In the genomic region with DNA sequence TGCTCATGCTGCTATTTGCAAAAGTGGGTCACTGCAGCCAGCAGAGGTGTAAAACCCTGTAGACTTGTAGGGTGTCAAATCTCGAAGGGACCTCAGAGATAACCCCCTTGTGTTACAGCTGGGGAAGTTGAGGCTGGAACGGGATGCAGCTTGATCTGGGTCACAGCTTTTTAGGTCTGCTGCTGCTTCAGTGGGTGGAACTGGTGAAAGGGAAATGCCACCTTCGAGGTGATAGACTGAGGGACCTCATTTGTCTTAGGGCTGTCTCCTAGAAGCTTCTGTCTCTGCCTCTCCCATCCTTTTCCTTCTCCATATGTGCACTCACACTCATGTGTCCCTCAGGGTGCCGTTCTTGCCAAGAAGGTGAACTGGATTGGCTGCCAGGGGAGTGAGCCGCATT, we compare ENCODE assay signal across 20 cellular contexts. TPM values are rescaled to one million over a fixed set of nuclear protein-coding genes. Genes with fewer than 3 reads are reported as not detected.
A peak's percentile ranks its signal among the peaks of the same experiment; 100 is the strongest.
DNase-seq lines count a peak whose midpoint lies in the region; ATAC-seq, FAIRE-seq and TF ChIP-seq lines count a peak whose summit lies in the region.
"Had no signal": no experiment of that assay in that cellular context is flagged by ENCODE, and none has a peak within 500 bp of the region (broad histone marks: within the 10 kb centered on the region; RNA-seq: fewer than 3 reads in every experiment).

No MANE protein-coding gene starts in this region.

- peak overlapping the region; percentile 26 for H3K9ac ChIP-seq in BLaER1
- no peak overlapping the region for H3K9ac ChIP-seq in neuronal stem cell (ENCODE audit: low read depth, low read length, poor library complexity)

- POLR2A ChIA-PET in AG04450 (lab: Yijun Ruan, JAX) = interaction anchor here (0.7 kb wide), 1 partner anchor 64 kb away, joined by 3 read pairs; no protein-coding TSS in a partner anchor

- DNase-seq in AG04450 (ENCODE audit: low read depth, low spot score) (no peak), bronchial epithelial cell (ENCODE audit: low read depth) (no peak), neuronal stem cell (ENCODE audit: low spot score) (no peak), endothelial cell (ENCODE audit: low spot score) (no peak)
- DNase-seq: CD4-positive, CD25-positive, alpha-beta regulatory T cell; COR-L47; DMS153; DMS79 treated with DMSO at 0.1 percent for 48 hours; EL; GOT3; H9 had no signal

- H2AFZ ChIP-seq in neuronal stem cell (ENCODE audit: low read length) = no peak overlapping the region

- CTCF ChIA-PET in AG04450 (lab: Charles Lee) = interaction anchor here (1.0 to 2.2 kb wide), 2 partner anchors 10 to 242 kb away, joined by 3 to 8 read pairs; no protein-coding TSS in a partner anchor

- H3K18ac ChIP-seq in neuronal stem cell (ENCODE audit: low read length) = no peak overlapping the region

- peaks cover 91% of the 10 kb centered on the region for H3K4me1 ChIP-seq in BLaER1
- H3K4me1 ChIP-seq in neuronal stem cell (ENCODE audit: control insufficient read depth in 2 of 2, insufficient read depth in 1 of 2, low read depth in 1 of 2, low read length in 2 of 2) = peaks cover 0 to 1% of the 10 kb centered on the region in 2 donors
- H3K4me1 ChIP-seq: A549 had no signal

- peak overlapping the region; percentile 85 for H3K4me2 ChIP-seq in BLaER1
- no peak overlapping the region for H3K4me2 ChIP-seq in neuronal stem cell (ENCODE audit: insufficient read depth, low read length, poor library complexity, severe bottlenecking)
- H3K4me2 ChIP-seq: A549 had no signal

- no peak overlapping the region for H3K23ac ChIP-seq in neuronal stem cell (ENCODE audit: low read depth, low read length, poor library complexity)

- no peaks in the 10 kb centered on the region for H4K20me1 ChIP-seq in BLaER1

- H3K4me3 ChIP-seq in AG04450 (ENCODE audit: low read depth, low read length) (no peak overlapping the region), BLaER1 (no peak overlapping the region; the same call in 1 of the 2 replicates), bronchial epithelial cell (ENCODE audit: low read depth, low read length) (no peak overlapping the region), neuronal stem cell (ENCODE audit: low read length in 2 of 2) (no peak overlapping the region)
- H3K4me3 ChIP-seq: A549 had no signal

- TF ChIP-seq CTCF in AG04450 (IDR thresholded peaks at IDR 0.05; ENCODE audit: low read depth, low read length) (no peak), bronchial epithelial cell (IDR thresholded peaks at IDR 0.05; ENCODE audit: insufficient read depth, low read length, severe bottlenecking) (no peak), endothelial cell (IDR thresholded peaks at IDR 0.05; ENCODE audit: unreplicated experiment) (no peak)

- no peaks in the 10 kb centered on the region for H3K27me3 ChIP-seq in AG04450 (ENCODE audit: control insufficient read depth, insufficient read depth, low read length)
- H3K27me3 ChIP-seq in BLaER1 = no peaks in the 10 kb centered on the region
- H3K27me3 ChIP-seq in bronchial epithelial cell (ENCODE audit: control insufficient read depth, insufficient read depth, low read length) = no peaks in the 10 kb centered on the region
- H3K27me3 ChIP-seq in neuronal stem cell (ENCODE audit: control insufficient read depth in 3 of 3, insufficient read depth in 3 of 3, low read depth in 1 of 3, low read length in 3 of 3) = no peaks in the 10 kb centered on the region

- peaks cover 30% of the 10 kb centered on the region for H3K36me3 Mint-ChIP-seq in endothelial cell (ENCODE audit: low read depth, unreplicated experiment)

- H3K36me3 ChIP-seq in BLaER1 (peaks cover 32% of the 10 kb centered on the region), bronchial epithelial cell (ENCODE audit: control insufficient read depth, insufficient read depth, low read length) (peaks cover 55% of the 10 kb centered on the region), neuronal stem cell (replicated peaks in 1 of 2; ENCODE audit: control insufficient read depth in 2 of 2, insufficient read depth in 2 of 2, low read length in 2 of 2) (peaks cover 14 to 32% of the 10 kb centered on the region in 2 donors)

- FAIRE-seq in bronchial epithelial cell (lab: Jason Lieb, UNC) = peak; percentile 66
- FAIRE-seq: A549, G401.6, GM12891, GM19239, HepG2, HTR-8/SVneo had no signal

- H3K9me3 ChIP-seq in AG04450 (ENCODE audit: control insufficient read depth, insufficient read depth, low read length) = no peaks in the 10 kb centered on the region; the same call in 1 of the 2 replicates
- no peaks in the 10 kb centered on the region for H3K9me3 ChIP-seq in BLaER1
- no peaks in the 10 kb centered on the region for H3K9me3 ChIP-seq in neuronal stem cell (replicated peaks in 1 of 2; ENCODE audit: control insufficient read depth in 2 of 2, insufficient read depth in 1 of 2, low read depth in 1 of 2, low read length in 2 of 2)
- H3K9me3 ChIP-seq: A549 had no signal

- no peak overlapping the region for H3K14ac ChIP-seq in neuronal stem cell (ENCODE audit: low read length)

- no peak overlapping the region for H2BK12ac ChIP-seq in neuronal stem cell (ENCODE audit: low read length)

- H4K91ac ChIP-seq in neuronal stem cell (ENCODE audit: low read depth, low read length, poor library complexity) = no peak overlapping the region

- no peak overlapping the region for H2BK15ac ChIP-seq in neuronal stem cell (ENCODE audit: low read length)

- no peak overlapping the region for H2AK5ac ChIP-seq in neuronal stem cell (ENCODE audit: low read depth, low read length)

- WGBS in neuronal stem cell (ENCODE audit: extremely low coverage in 2 of 2, insufficient read length in 2 of 2, insufficient replicate concordance in 1 of 2), 2 donors = no CpG with 5 or more reads among the region's 5 CpGs

- H3K4ac ChIP-seq in neuronal stem cell (ENCODE audit: low read length) = no peak overlapping the region

- H2BK5ac ChIP-seq in neuronal stem cell (ENCODE audit: low read length) = peak overlapping the region; percentile 69

- ATAC-seq in HG02610 (IDR thresholded peaks at IDR 0.05; ENCODE audit: unreplicated experiment) (no peak), HG02884 (IDR thresholded peaks at IDR 0.05; ENCODE audit: unreplicated experiment) (no peak)
- ATAC-seq: A549, HepG2 had no signal

- H3K27ac Mint-ChIP-seq in endothelial cell (ENCODE audit: unreplicated experiment) = no peak overlapping the region
- H3K27ac Mint-ChIP-seq: CD4-positive, CD25-positive, alpha-beta regulatory T cell; H9 had no signal

- no peaks in the 10 kb centered on the region for H3K79me1 ChIP-seq in neuronal stem cell (ENCODE audit: low read depth, low read length)

- H2BK120ac ChIP-seq in neuronal stem cell (ENCODE audit: low read depth, low read length) = no peak overlapping the region

- H4K8ac ChIP-seq in neuronal stem cell (ENCODE audit: low read depth, low read length) = no peak overlapping the region

- H3K4me3 Mint-ChIP-seq in endothelial cell (ENCODE audit: unreplicated experiment) = no peak overlapping the region
- H3K4me3 Mint-ChIP-seq: CD4-positive, CD25-positive, alpha-beta regulatory T cell; H9 had no signal

- H3K4me1 Mint-ChIP-seq in endothelial cell (ENCODE audit: unreplicated experiment) = peaks cover 32% of the 10 kb centered on the region

- H3K27me3 Mint-ChIP-seq in endothelial cell (ENCODE audit: unreplicated experiment) = peaks cover 17% of the 10 kb centered on the region
- H3K27me3 Mint-ChIP-seq: CD4-positive, CD25-positive, alpha-beta regulatory T cell had no signal

- H3K9me3 Mint-ChIP-seq in endothelial cell (ENCODE audit: unreplicated experiment) = no peaks in the 10 kb centered on the region
- H3K9me3 Mint-ChIP-seq: CD4-positive, CD25-positive, alpha-beta regulatory T cell; H9 had no signal

- H3K27ac ChIP-seq in AG04450 (ENCODE audit: low read depth, low read length) (peak overlapping the region; percentile 11), BLaER1 (peak overlapping the region; percentile 95), neuronal stem cell (replicated peaks; ENCODE audit: low read length) (no peak overlapping the region)
- H3K27ac ChIP-seq: A549 had no signal

RNA-seq across cellular contexts. Expression of a gene that starts 35.4 kb away (rescaled TPM):
- 1,269 and 1,338 TPM in 2 replicates for polyA plus RNA-seq in AG04450 (2011; rRNA removed)
- polyA minus RNA-seq in AG04450 (2011; rRNA and poly(A)+ RNA removed) = 337 and 391 TPM in 2 replicates
- total RNA-seq in bronchial epithelial cell = 134 and 196 TPM in 2 replicates
- 31.6 TPM for polyA plus RNA-seq in neuronal stem cell (2013, experiment 1 of 2)
- polyA plus RNA-seq in neuronal stem cell (2013, experiment 2 of 2) = 30.8 TPM
- 199 TPM for total RNA-seq in endothelial cell (ENCODE audit: unreplicated experiment)

RNA-seq across cellular contexts. Expression of a gene that starts 40.0 kb away (rescaled TPM):
- polyA plus RNA-seq in AG04450 (2011; rRNA removed) = 0.10 and 0.11 TPM in 2 replicates
- 0.14 and 0.17 TPM in 2 replicates for polyA minus RNA-seq in AG04450 (2011; rRNA and poly(A)+ RNA removed)
- total RNA-seq in bronchial epithelial cell = under 0.01 TPM in 2 replicates
- 0.06 TPM for polyA plus RNA-seq in neuronal stem cell (2013, experiment 1 of 2)
- polyA plus RNA-seq in neuronal stem cell (2013, experiment 2 of 2) = 0.08 TPM
- total RNA-seq in endothelial cell (ENCODE audit: unreplicated experiment) = 1.5 TPM
- total RNA-seq: CD4-positive, CD25-positive, alpha-beta regulatory T cell had no signal
